ENCODE assay signal across 24 cellular contexts in the genomic region with DNA sequence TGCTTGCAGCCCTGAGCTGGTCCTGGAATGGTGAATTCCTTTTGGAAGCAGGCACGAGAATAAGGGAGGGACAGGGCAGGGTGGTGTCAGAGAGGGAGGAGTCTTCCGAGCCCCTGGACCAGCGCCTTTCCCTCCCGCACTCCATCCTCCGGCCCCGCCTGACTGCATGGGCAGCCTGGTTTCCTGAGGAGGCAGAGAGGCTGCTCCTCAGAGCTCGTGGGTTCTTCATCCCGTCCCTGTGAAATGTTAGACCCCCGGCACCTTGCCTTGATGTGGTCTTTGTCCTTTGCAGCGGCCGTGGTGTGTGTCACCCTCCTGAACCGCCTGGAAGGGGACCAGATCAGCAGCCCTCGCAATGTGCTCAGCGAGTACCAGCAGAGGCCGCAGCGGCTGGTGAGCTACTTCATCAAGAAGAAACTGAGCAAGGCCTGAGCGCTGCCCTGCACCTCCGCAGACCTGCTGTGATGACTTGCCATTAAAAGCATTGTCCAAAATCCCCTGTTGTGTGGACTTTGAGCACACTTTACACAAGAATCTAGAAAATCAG.
"Had no signal": no experiment of that assay in that cellular context is flagged by ENCODE, and none has a peak within 500 bp of the region (broad histone marks: within the 10 kb centered on the region; RNA-seq: fewer than 3 reads in every experiment).

No MANE protein-coding gene starts in this region.

- H3K4me3 ChIP-seq: left lung, lung, right lobe of liver, skin epidermis, stomach, suprapubic skin, tibial nerve, uterus had no signal

- H3K9me3 Mint-ChIP-seq: activated CD4-positive, alpha-beta T cell treated with anti-CD3 and anti-CD28 coated beads, Interleukin-2, amount 10 ng/mL, durations not matched to agents 7 days and 5 days; activated T-cell treated with anti-CD3 and anti-CD28 coated beads, Interleukin-2, amount 50 U/mL, for 4 hours; brain; dendritic cell treated with granulocyte-macrophage colony-stimulating factor and Interleukin-4, amounts not matched to agents 40 ng/mL and 50 ng/mL, for 4 days; nephron progenitor cell; stimulated activated memory B cell treated with anti-CD40 and anti-IgM and Interleukin-4, amounts not matched to agents 10 μg/mL and 1 μg/mL and 100 μg/mL, for 72 hours had no signal

- ATAC-seq: activated CD8-positive, alpha-beta T cell treated with anti-CD3 and anti-CD28 coated beads, Interleukin-2, amount 10 ng/mL, durations not matched to agents 7 days and 5 days; activated T-cell treated with anti-CD3 and anti-CD28 coated beads, Interleukin-2, amount 50 U/mL, for 4 hours; left lung; right lobe of liver; stimulated activated memory B cell treated with anti-CD40 and anti-IgM and Interleukin-4, amounts not matched to agents 10 μg/mL and 1 μg/mL and 100 μg/mL, for 72 hours; T-helper 17 cell had no signal

- H3K4me3 Mint-ChIP-seq: activated CD4-positive, alpha-beta T cell treated with anti-CD3 and anti-CD28 coated beads, Interleukin-2, amount 10 ng/mL, durations not matched to agents 7 days and 5 days; activated CD8-positive, alpha-beta T cell treated with anti-CD3 and anti-CD28 coated beads, Interleukin-2, amount 10 ng/mL, durations not matched to agents 7 days and 5 days; activated T-cell treated with anti-CD3 and anti-CD28 coated beads, Interleukin-2, amount 50 U/mL, for 4 hours; brain; dendritic cell treated with granulocyte-macrophage colony-stimulating factor and Interleukin-4, amounts not matched to agents 40 ng/mL and 50 ng/mL, for 4 days; nephron progenitor cell; stimulated activated memory B cell treated with anti-CD40 and anti-IgM and Interleukin-4, amounts not matched to agents 10 μg/mL and 1 μg/mL and 100 μg/mL, for 72 hours; T-helper 17 cell had no signal

- H3K9me3 ChIP-seq: left lung, right lobe of liver, stomach, suprapubic skin, tibial nerve, uterus had no signal

- H3K27ac Mint-ChIP-seq: activated CD4-positive, alpha-beta T cell treated with anti-CD3 and anti-CD28 coated beads, Interleukin-2, amount 10 ng/mL, durations not matched to agents 7 days and 5 days; activated CD8-positive, alpha-beta T cell treated with anti-CD3 and anti-CD28 coated beads, Interleukin-2, amount 10 ng/mL, durations not matched to agents 7 days and 5 days; brain; dendritic cell treated with granulocyte-macrophage colony-stimulating factor and Interleukin-4, amounts not matched to agents 40 ng/mL and 50 ng/mL, for 4 days; nephron progenitor cell; stimulated activated memory B cell treated with anti-CD40 and anti-IgM and Interleukin-4, amounts not matched to agents 10 μg/mL and 1 μg/mL and 100 μg/mL, for 72 hours; T-helper 17 cell had no signal

- H3K4me1 Mint-ChIP-seq: brain had no signal

- H3K4me1 ChIP-seq: stomach, suprapubic skin, tibial nerve, uterus had no signal

- DNase-seq: activated CD4-positive, CD25-positive, alpha-beta regulatory T cell; activated CD8-positive, alpha-beta T cell treated with anti-CD3 and anti-CD28 coated beads, Interleukin-2, amount 10 ng/mL, durations not matched to agents 7 days and 5 days; activated naive CD4-positive, alpha-beta T cell treated with Interleukin-2 at 50 U/mL for 16 hours; activated T-cell treated with anti-CD3 and anti-CD28 coated beads, Interleukin-2, amount 50 U/mL, for 4 hours; aorta; effector CD4-positive, alpha-beta T cell; foreskin melanocyte; kidney glomerular epithelial cell; nephron progenitor cell; nucleus accumbens; stomach; SW 1271; T-helper 17 cell; uterus had no signal

- H3K27me3 Mint-ChIP-seq: activated CD4-positive, alpha-beta T cell treated with anti-CD3 and anti-CD28 coated beads, Interleukin-2, amount 10 ng/mL, durations not matched to agents 7 days and 5 days; dendritic cell treated with granulocyte-macrophage colony-stimulating factor and Interleukin-4, amounts not matched to agents 40 ng/mL and 50 ng/mL, for 4 days; stimulated activated memory B cell treated with anti-CD40 and anti-IgM and Interleukin-4, amounts not matched to agents 10 μg/mL and 1 μg/mL and 100 μg/mL, for 72 hours; T-helper 17 cell had no signal

- H3K36me3 ChIP-seq: uterus had no signal
